ENCODE assay signal across 13 cellular contexts in the genomic region with DNA sequence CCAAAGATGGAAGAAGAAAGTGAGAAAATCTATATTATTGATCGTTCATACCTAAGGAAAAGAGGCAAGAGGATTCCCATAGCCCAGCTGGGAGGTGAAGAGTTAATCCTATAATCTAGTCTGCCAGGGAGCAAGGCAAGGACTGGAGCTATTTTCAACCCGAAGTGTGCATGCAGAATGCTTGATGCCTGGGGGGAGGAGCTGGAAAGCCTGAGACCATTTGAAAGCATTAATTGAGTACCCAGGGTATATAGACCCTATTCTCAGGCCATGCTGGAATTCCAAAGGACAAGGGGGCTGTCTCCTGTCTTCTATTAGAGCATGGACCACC.
"Had no signal": no experiment of that assay in that cellular context is flagged by ENCODE, and none has a peak within 500 bp of the region (broad histone marks: within the 10 kb centered on the region; RNA-seq: fewer than 3 reads in every experiment).

No MANE protein-coding gene starts in this region.

- FAIRE-seq: endothelial cell of umbilical vein, islet of Langerhans had no signal

- H3K4me1 Mint-ChIP-seq: activated CD4-positive, alpha-beta memory T cell treated with anti-CD3 and anti-CD28 coated beads, Interleukin-2, amount 10 ng/mL, durations not matched to agents 7 days and 5 days had no signal

- H3K27ac Mint-ChIP-seq: activated CD4-positive, alpha-beta memory T cell treated with anti-CD3 and anti-CD28 coated beads, Interleukin-2, amount 10 ng/mL, durations not matched to agents 7 days and 5 days; activated CD4-positive, alpha-beta T cell treated with anti-CD3 and anti-CD28 coated beads for 36 hours; natural killer cell; type B pancreatic cell had no signal

- H3K36me3 ChIP-seq: ascending aorta, suprapubic skin had no signal

- DNase-seq: activated CD4-positive, alpha-beta memory T cell treated with anti-CD3 and anti-CD28 coated beads, Interleukin-2, amount 10 ng/mL, durations not matched to agents 7 days and 5 days; activated CD4-positive, alpha-beta T cell treated with anti-CD3 and anti-CD28 coated beads for 36 hours; activated T-cell treated with anti-CD3 and anti-CD28 coated beads, Interleukin-2, amount 50 U/mL, for 48 hours; foreskin keratinocyte; natural killer cell; stimulated activated CD4-positive, alpha-beta T cell treated with anti-CD3 and anti-CD28 coated beads, Interleukin-12 subunit alpha, Interleukin-12 subunit beta, amount 100 ng/mL, for 4 hours; stimulated activated CD4-positive, alpha-beta T cell treated with anti-CD3 and anti-CD28 coated beads, Interleukin-2, amount 100 ng/mL, for 48 hours; stimulated activated naive CD4-positive, alpha-beta T cell treated with Interleukin-2 at 50 U/mL for 16 hours had no signal

- H3K36me3 Mint-ChIP-seq: natural killer cell, type B pancreatic cell had no signal

- H3K9me3 Mint-ChIP-seq: activated CD4-positive, alpha-beta memory T cell treated with anti-CD3 and anti-CD28 coated beads, Interleukin-2, amount 10 ng/mL, durations not matched to agents 7 days and 5 days; natural killer cell; type B pancreatic cell had no signal

- H3K27me3 ChIP-seq: ascending aorta, foreskin keratinocyte had no signal

- H3K4me3 Mint-ChIP-seq: activated CD4-positive, alpha-beta memory T cell treated with anti-CD3 and anti-CD28 coated beads, Interleukin-2, amount 10 ng/mL, durations not matched to agents 7 days and 5 days; activated CD4-positive, alpha-beta T cell treated with anti-CD3 and anti-CD28 coated beads for 36 hours; natural killer cell; type B pancreatic cell had no signal

- H3K27ac ChIP-seq: ascending aorta, foreskin keratinocyte, suprapubic skin had no signal

- H3K4me1 ChIP-seq: ascending aorta, foreskin keratinocyte had no signal

- H3K4me3 ChIP-seq: ascending aorta, suprapubic skin had no signal

- ATAC-seq: activated CD4-positive, alpha-beta T cell treated with anti-CD3 and anti-CD28 coated beads for 36 hours; foreskin keratinocyte; natural killer cell had no signal

- H3K27me3 Mint-ChIP-seq: activated CD4-positive, alpha-beta T cell treated with anti-CD3 and anti-CD28 coated beads for 36 hours had no signal

- H3K9me3 ChIP-seq: ascending aorta, suprapubic skin had no signal
